18 cellular contexts compared by ENCODE assay signal in the genomic region with DNA sequence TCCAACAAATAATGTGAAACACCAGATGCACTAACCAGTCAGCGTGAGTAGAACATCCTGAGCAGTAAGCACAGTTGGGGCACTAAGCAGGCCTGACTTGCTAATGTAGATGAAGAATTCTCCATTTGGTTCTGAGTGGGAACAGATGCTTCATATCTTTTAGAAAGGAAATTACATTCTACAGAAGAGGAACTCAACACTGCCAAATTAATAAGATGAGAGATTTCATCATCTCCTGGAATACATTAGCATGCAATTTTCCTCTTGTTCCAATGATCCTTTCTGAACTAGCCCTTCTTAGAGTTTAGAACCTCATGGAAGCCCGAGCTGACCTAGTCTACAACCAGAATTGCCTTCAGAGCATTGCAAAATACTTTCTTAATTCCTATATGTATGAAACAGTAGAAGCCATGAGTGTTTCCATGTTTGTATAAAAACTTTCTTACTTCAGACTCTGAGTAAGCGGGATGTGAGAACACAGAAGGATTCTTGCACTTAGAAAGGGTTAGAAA. TPM values are rescaled to one million over a fixed set of nuclear protein-coding genes. Genes with fewer than 3 reads are reported as not detected.
DNase-seq lines count a peak whose midpoint lies in the region; ATAC-seq and TF ChIP-seq lines count a peak whose summit lies in the region.
"Had no signal": no experiment of that assay in that cellular context is flagged by ENCODE, and none has a peak within 500 bp of the region (broad histone marks: within the 10 kb centered on the region; RNA-seq: fewer than 3 reads in every experiment).

No MANE protein-coding gene starts in this region.

- H3K27ac Mint-ChIP-seq in immature natural killer cell, result no peak overlapping the region
- H3K27ac Mint-ChIP-seq: stimulated activated naive CD8-positive, alpha-beta T cell treated with anti-CD3 and anti-CD28 coated beads, Interleukin-15, Interleukin-2, amounts not matched to agents 100 ng/mL and 50 ng/mL, for 24 hours had no signal

- peak; percentile 91 for ATAC-seq in left ventricle myocardium superior
- ATAC-seq: gastrocnemius medialis had no signal

- no peak for TF ChIP-seq CTCF in AG09319 (IDR thresholded peaks at IDR 0.05; ENCODE audit: low read depth, low read length)
- TF ChIP-seq CTCF in cardiac fibroblast (IDR thresholded peaks at IDR 0.05; ENCODE audit: low read depth, low read length), result no peak

- peaks cover 0 to 3% (median 0%) of the 10 kb centered on the region in 6 donors for H3K9me3 Mint-ChIP-seq in immature natural killer cell
- H3K9me3 Mint-ChIP-seq: stimulated activated naive CD8-positive, alpha-beta T cell treated with anti-CD3 and anti-CD28 coated beads, Interleukin-15, Interleukin-2, amounts not matched to agents 100 ng/mL and 50 ng/mL, for 24 hours had no signal

- peaks cover 0 to 1% (median 0%) of the 10 kb centered on the region in 3 donors for H3K27me3 Mint-ChIP-seq in immature natural killer cell (ENCODE audit: low read depth in 3 of 3)
- H3K27me3 Mint-ChIP-seq: stimulated activated naive CD8-positive, alpha-beta T cell treated with anti-CD3 and anti-CD28 coated beads, Interleukin-15, Interleukin-2, amounts not matched to agents 100 ng/mL and 50 ng/mL, for 24 hours had no signal

- intact Hi-C loops in left ventricle myocardium superior (cut with micrococcal nuclease), result no loop called here

- H3K4me3 ChIP-seq in cardiac fibroblast (replicated peaks in 1 of 2; ENCODE audit: low read depth in 2 of 2, low read length in 2 of 2), result no peak overlapping the region
- H3K4me3 ChIP-seq: colonic mucosa, gastrocnemius medialis, skin epidermis, transverse colon had no signal

- H3K4me1 Mint-ChIP-seq in immature natural killer cell, result no peaks in the 10 kb centered on the region

- no peak overlapping the region for H3K4me3 Mint-ChIP-seq in immature natural killer cell
- H3K4me3 Mint-ChIP-seq: stimulated activated naive CD8-positive, alpha-beta T cell treated with anti-CD3 and anti-CD28 coated beads, Interleukin-15, Interleukin-2, amounts not matched to agents 100 ng/mL and 50 ng/mL, for 24 hours had no signal

- DNase-seq in AG09319 (ENCODE audit: extremely low read depth, low read depth) (peak; percentile 66), GM04504 (ENCODE audit: low read depth) (peak; percentile 60), cardiac fibroblast (ENCODE audit: low read depth in 2 of 2) (peak; percentile 55 to 86), left ventricle myocardium superior (no peak), NCI-H526 treated with DMSO at 0.1 percent for 48 hours (lab: John Stamatoyannopoulos, UW) (no peak), SIG-M5 (lab: John Stamatoyannopoulos, UW) (no peak), immature natural killer cell (no peak)
- no peak for DNase-seq in stimulated activated CD4-positive, alpha-beta T cell treated with anti-CD3 and anti-CD28 coated beads, Interleukin-2, amount 100 ng/mL, for 24 hours
- DNase-seq: activated CD4-positive, alpha-beta T cell treated with anti-CD3 and anti-CD28 coated beads for 48 hours; activated naive CD4-positive, alpha-beta T cell treated with anti-CD3 and anti-CD28 coated beads, Interleukin-2, amount 50 U/mL, for 16 hours; colonic mucosa; gastrocnemius medialis; NCI-H1417 treated with DMSO at 0.1 percent for 48 hours; NCI-H524 treated with DMSO at 0.1 percent for 48 hours; stimulated activated CD4-positive, alpha-beta T cell treated with anti-CD3 and anti-CD28 coated beads, Interleukin-4, amount 100 ng/mL, for 24 hours; transverse colon had no signal

- no peaks in the 10 kb centered on the region for H3K36me3 Mint-ChIP-seq in immature natural killer cell

RNA-seq across cellular contexts. Expression of gene COL5A2, which starts 34.8 kb away (rescaled TPM):
- total RNA-seq in left ventricle myocardium superior, result 8.1 TPM
- under 1 TPM in 1 of 3 donors, not detected in 2; 0.04 TPM for polyA plus RNA-seq in immature natural killer cell

Comparison
In these comparisons a context has a peak if more than half of its experiments do, and no peak if none do; other contexts are left out.
1. DNase-seq: peak in AG09319 (single experiment), GM04504 (single experiment) and cardiac fibroblast (2 of 2); none in left ventricle myocardium superior (single experiment), NCI-H526 treated with DMSO at 0.1 percent for 48 hours (single experiment), SIG-M5 (single experiment), stimulated activated CD4-positive, alpha-beta T cell treated with anti-CD3 and anti-CD28 coated beads, Interleukin-2, amount 100 ng/mL, for 24 hours (0 of 2) and immature natural killer cell (0 of 3).